Comparison of ENCODE assay signal across 21 cellular contexts in the genomic region with DNA sequence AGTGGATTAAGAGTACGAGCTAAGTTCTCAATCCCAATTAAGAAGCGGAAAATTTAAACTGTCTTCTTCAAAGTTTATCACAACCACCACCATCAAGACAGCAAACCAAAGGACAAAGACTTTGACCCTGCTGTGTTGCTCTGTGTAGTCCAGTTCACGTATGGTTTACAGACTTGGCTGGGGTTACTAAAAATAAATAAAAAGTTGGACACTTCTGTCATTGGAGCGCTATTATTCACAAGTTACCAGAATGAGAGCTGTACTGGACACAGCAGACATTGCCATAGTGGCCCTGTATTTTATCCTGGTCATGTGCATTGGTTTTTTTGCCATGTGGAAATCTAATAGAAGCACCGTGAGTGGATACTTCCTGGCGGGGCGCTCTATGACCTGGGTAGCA. TPM values are rescaled to one million over a fixed set of nuclear protein-coding genes. Genes with fewer than 3 reads are reported as not detected.
A peak's percentile ranks its signal among the peaks of the same experiment; 100 is the strongest.
DNase-seq lines count a peak whose midpoint lies in the region; ATAC-seq and TF ChIP-seq lines count a peak whose summit lies in the region.
"Had no signal": no experiment of that assay in that cellular context is flagged by ENCODE, and none has a peak within 500 bp of the region (broad histone marks: within the 10 kb centered on the region; RNA-seq: fewer than 3 reads in every experiment).

No MANE protein-coding gene starts in this region.

- H3K9me3 Mint-ChIP-seq in activated T-cell treated with anti-CD3 and anti-CD28 coated beads, Interleukin-2, amount 50 U/mL, for 24 hours = no peaks in the 10 kb centered on the region
- H3K9me3 Mint-ChIP-seq in activated T-cell treated with anti-CD3 and anti-CD28 coated beads, Interleukin-2, amount 50 U/mL, for 72 hours = no peaks in the 10 kb centered on the region
- no peaks in the 10 kb centered on the region for H3K9me3 Mint-ChIP-seq in WTC11
- H3K9me3 Mint-ChIP-seq: CD14-positive monocyte; CD8-positive, alpha-beta memory T cell; H9 had no signal

- peak overlapping the region; percentile 23 for H3K27ac Mint-ChIP-seq in activated T-cell treated with anti-CD3 and anti-CD28 coated beads, Interleukin-2, amount 50 U/mL, for 24 hours
- H3K27ac Mint-ChIP-seq in activated T-cell treated with anti-CD3 and anti-CD28 coated beads, Interleukin-2, amount 50 U/mL, for 72 hours = no peak overlapping the region
- peak overlapping the region; percentile 47; the same call in 1 of the 2 replicates for H3K27ac Mint-ChIP-seq in WTC11
- H3K27ac Mint-ChIP-seq: H9 had no signal

- no peak overlapping the region for H3K4me3 Mint-ChIP-seq in activated T-cell treated with anti-CD3 and anti-CD28 coated beads, Interleukin-2, amount 50 U/mL, for 24 hours
- H3K4me3 Mint-ChIP-seq in activated T-cell treated with anti-CD3 and anti-CD28 coated beads, Interleukin-2, amount 50 U/mL, for 72 hours = no peak overlapping the region
- no peak overlapping the region for H3K4me3 Mint-ChIP-seq in WTC11
- H3K4me3 Mint-ChIP-seq: CD14-positive monocyte; CD8-positive, alpha-beta memory T cell; H9 had no signal

- H3K36me3 Mint-ChIP-seq in activated T-cell treated with anti-CD3 and anti-CD28 coated beads, Interleukin-2, amount 50 U/mL, for 24 hours (ENCODE audit: low read depth) = peaks cover 88% of the 10 kb centered on the region
- peaks cover 6 to 29% of the 10 kb centered on the region in 2 donors for H3K36me3 Mint-ChIP-seq in activated T-cell treated with anti-CD3 and anti-CD28 coated beads, Interleukin-2, amount 50 U/mL, for 72 hours (ENCODE audit: insufficient read depth in 2 of 2)
- H3K36me3 Mint-ChIP-seq in WTC11 = peaks cover 28% of the 10 kb centered on the region

- CTCF ChIA-PET in WTC11 (lab: Charles Lee) = interaction anchor here (0.7 to 2.0 kb wide), 3 partner anchors 34 to 171 kb away, joined by 3 to 5 read pairs (median 4); no protein-coding TSS in a partner anchor

- H3K27me3 ChIP-seq in cardiac muscle cell (no peaks in the 10 kb centered on the region), right cardiac atrium (ENCODE audit: control insufficient read depth, insufficient read depth) (no peaks in the 10 kb centered on the region), right lobe of liver (no peaks in the 10 kb centered on the region)
- H3K27me3 ChIP-seq: BLaER1 had no signal

- H3K36me3 ChIP-seq in cardiac muscle cell = peaks cover 23% of the 10 kb centered on the region
- H3K36me3 ChIP-seq in right lobe of liver = no peaks in the 10 kb centered on the region

- H3K4me3 ChIP-seq in cardiac muscle cell (no peak overlapping the region), right cardiac atrium (ENCODE audit: low read length) (no peak overlapping the region), right lobe of liver (no peak overlapping the region)
- H3K4me3 ChIP-seq: A549, BLaER1, GM12878 had no signal

- WGBS in right cardiac atrium = 85% methylated on average over 7 of the region's 7 CpGs
- 32% methylated on average over 5 of the region's 7 CpGs for WGBS in right lobe of liver (ENCODE audit: insufficient coverage, low coverage, low lambda C conversion rate, missing lambda C conversion rate)

- peaks cover 84% of the 10 kb centered on the region for H3K4me1 Mint-ChIP-seq in activated T-cell treated with anti-CD3 and anti-CD28 coated beads, Interleukin-2, amount 50 U/mL, for 24 hours (ENCODE audit: low read depth)
- H3K4me1 Mint-ChIP-seq in activated T-cell treated with anti-CD3 and anti-CD28 coated beads, Interleukin-2, amount 50 U/mL, for 72 hours (ENCODE audit: low read depth) = peaks cover 71% of the 10 kb centered on the region
- H3K4me1 Mint-ChIP-seq in WTC11 = peaks cover 52% of the 10 kb centered on the region

- no peak for TF ChIP-seq POLR2A in right lobe of liver (IDR thresholded peaks at IDR 0.05)

- no peaks in the 10 kb centered on the region for H3K27me3 Mint-ChIP-seq in activated T-cell treated with anti-CD3 and anti-CD28 coated beads, Interleukin-2, amount 50 U/mL, for 24 hours
- no peaks in the 10 kb centered on the region for H3K27me3 Mint-ChIP-seq in activated T-cell treated with anti-CD3 and anti-CD28 coated beads, Interleukin-2, amount 50 U/mL, for 72 hours (ENCODE audit: low read depth)
- no peaks in the 10 kb centered on the region for H3K27me3 Mint-ChIP-seq in WTC11 (ENCODE audit: low read depth)
- H3K27me3 Mint-ChIP-seq: CD8-positive, alpha-beta memory T cell had no signal

- intact Hi-C loops in right cardiac atrium (cut with DNase I) (no loop called here), right lobe of liver (cut with DNase I) (no loop called here)

- peaks cover 25% of the 10 kb centered on the region for H3K4me1 ChIP-seq in cardiac muscle cell (ENCODE audit: low read depth)
- no peaks in the 10 kb centered on the region for H3K4me1 ChIP-seq in right cardiac atrium (ENCODE audit: control insufficient read depth, insufficient read depth, low read length)
- peaks cover 0 to 8% (median 2%) of the 10 kb centered on the region in 4 donors for H3K4me1 ChIP-seq in right lobe of liver
- H3K4me1 ChIP-seq: A549, BLaER1 had no signal

- POLR2A ChIA-PET in WTC11 (lab: Charles Lee) = no interaction called here

- no peak for DNase-seq in activated T-cell treated with anti-CD3 and anti-CD28 coated beads, Interleukin-2, amount 50 U/mL, for 24 hours
- no peak for DNase-seq in activated T-cell treated with anti-CD3 and anti-CD28 coated beads, Interleukin-2, amount 50 U/mL, for 72 hours
- DNase-seq in cardiac muscle cell (ENCODE audit: low read depth in 1 of 2, low spot score in 1 of 2) (no peak), right cardiac atrium (no peak), WTC11 (ENCODE audit: low spot score) (no peak), right lobe of liver (no peak), islet precursor cell (no peak)
- DNase-seq: CD8-positive, alpha-beta memory T cell; COR-L47; DMS 273 treated with DMSO at 0.1 percent for 48 hours; DMS53; DND-41; EL; H9; IMR-90 had no signal

- H3K9me3 ChIP-seq in cardiac muscle cell (ENCODE audit: low read depth) (no peaks in the 10 kb centered on the region), right cardiac atrium (ENCODE audit: control insufficient read depth, low read length) (no peaks in the 10 kb centered on the region), right lobe of liver (no peaks in the 10 kb centered on the region)
- H3K9me3 ChIP-seq: A549 had no signal

- ATAC-seq in activated T-cell treated with anti-CD3 and anti-CD28 coated beads, Interleukin-2, amount 50 U/mL, for 72 hours (replicated peaks in 1 of 2) = no peak
- ATAC-seq in right cardiac atrium (no peak), WTC11 (no peak), right lobe of liver (peak; percentile 93 to 95 (median 94)), HG03139 (IDR thresholded peaks at IDR 0.05; ENCODE audit: unreplicated experiment) (no peak)
- ATAC-seq: A549, GM12878 had no signal

- TF ChIP-seq CTCF in cardiac muscle cell (IDR thresholded peaks at IDR 0.05; ENCODE audit: low read depth, low read length) (no peak), WTC11 (IDR thresholded peaks at IDR 0.05) (no peak), right lobe of liver (IDR thresholded peaks at IDR 0.05) (no peak)

- H3K27ac ChIP-seq in cardiac muscle cell (peak overlapping the region; percentile 5), right cardiac atrium (ENCODE audit: low read length) (no peak overlapping the region), right lobe of liver (peak overlapping the region in 2 of 3 donors; percentile 18 to 57)
- H3K27ac ChIP-seq: 22Rv1, A549, BLaER1 had no signal

TF ChIP-seq in WTC11, 78 proteins besides CTCF, POLR2A, EP300 and RAD21 (continues in another document):
- TF ChIP-seq, protein P1, sequence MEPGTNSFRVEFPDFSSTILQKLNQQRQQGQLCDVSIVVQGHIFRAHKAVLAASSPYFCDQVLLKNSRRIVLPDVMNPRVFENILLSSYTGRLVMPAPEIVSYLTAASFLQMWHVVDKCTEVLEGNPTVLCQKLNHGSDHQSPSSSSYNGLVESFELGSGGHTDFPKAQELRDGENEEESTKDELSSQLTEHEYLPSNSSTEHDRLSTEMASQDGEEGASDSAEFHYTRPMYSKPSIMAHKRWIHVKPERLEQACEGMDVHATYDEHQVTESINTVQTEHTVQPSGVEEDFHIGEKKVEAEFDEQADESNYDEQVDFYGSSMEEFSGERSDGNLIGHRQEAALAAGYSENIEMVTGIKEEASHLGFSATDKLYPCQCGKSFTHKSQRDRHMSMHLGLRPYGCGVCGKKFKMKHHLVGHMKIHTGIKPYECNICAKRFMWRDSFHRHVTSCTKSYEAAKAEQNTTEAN (CRISPR knock-in tag; IDR thresholded peaks at IDR 0.05) = no peak
- TF ChIP-seq, protein P2, sequence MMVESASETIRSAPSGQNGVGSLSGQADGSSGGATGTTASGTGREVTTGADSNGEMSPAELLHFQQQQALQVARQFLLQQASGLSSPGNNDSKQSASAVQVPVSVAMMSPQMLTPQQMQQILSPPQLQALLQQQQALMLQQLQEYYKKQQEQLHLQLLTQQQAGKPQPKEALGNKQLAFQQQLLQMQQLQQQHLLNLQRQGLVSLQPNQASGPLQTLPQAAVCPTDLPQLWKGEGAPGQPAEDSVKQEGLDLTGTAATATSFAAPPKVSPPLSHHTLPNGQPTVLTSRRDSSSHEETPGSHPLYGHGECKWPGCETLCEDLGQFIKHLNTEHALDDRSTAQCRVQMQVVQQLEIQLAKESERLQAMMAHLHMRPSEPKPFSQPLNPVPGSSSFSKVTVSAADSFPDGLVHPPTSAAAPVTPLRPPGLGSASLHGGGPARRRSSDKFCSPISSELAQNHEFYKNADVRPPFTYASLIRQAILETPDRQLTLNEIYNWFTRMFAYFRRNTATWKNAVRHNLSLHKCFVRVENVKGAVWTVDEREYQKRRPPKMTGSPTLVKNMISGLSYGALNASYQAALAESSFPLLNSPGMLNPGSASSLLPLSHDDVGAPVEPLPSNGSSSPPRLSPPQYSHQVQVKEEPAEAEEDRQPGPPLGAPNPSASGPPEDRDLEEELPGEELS (CRISPR knock-in tag; IDR thresholded peaks at IDR 0.05) = no peak
- TF ChIP-seq EMX1 (CRISPR knock-in tag; IDR thresholded peaks at IDR 0.05) = no peak
- no peak for TF ChIP-seq ETV6 (CRISPR knock-in tag; IDR thresholded peaks at IDR 0.05)
- TF ChIP-seq ESRRA (CRISPR knock-in tag; IDR thresholded peaks at IDR 0.05; ENCODE audit: borderline replicate concordance) = no peak
- no peak for TF ChIP-seq TEAD4 (CRISPR knock-in tag; IDR thresholded peaks at IDR 0.05)

RNA-seq across cellular contexts. Expression of a gene that starts 21.6 kb away (rescaled TPM):
- total RNA-seq in activated T-cell treated with anti-CD3 and anti-CD28 coated beads, Interleukin-2, amount 50 U/mL, for 72 hours = 100 to 1,000 TPM; 154 to 193 TPM
- total RNA-seq in cardiac muscle cell = 83.7 and 83.8 TPM in 2 replicates
- polyA plus RNA-seq in cardiac muscle cell = 314 and 335 TPM in 2 replicates
- 10 to 100 TPM; 67.6 to 78.1 (median 73.1) TPM for total RNA-seq in right cardiac atrium
- polyA plus RNA-seq in right cardiac atrium = 95.3 TPM
- 109 to 133 TPM (median 111 TPM) in 3 replicates for total RNA-seq in WTC11 (2021)
- 10 to 100 TPM; 16.0 to 30.0 (median 24.5) TPM for total RNA-seq in right lobe of liver

RNA-seq across cellular contexts. Expression of a gene that starts 21.6 kb away (rescaled TPM):
- total RNA-seq in activated T-cell treated with anti-CD3 and anti-CD28 coated beads, Interleukin-2, amount 50 U/mL, for 72 hours = 10 to 100 TPM; 37.6 to 39.8 TPM
- total RNA-seq in cardiac muscle cell = 11.5 and 17.0 TPM in 2 replicates
- 3.0 and 4.1 TPM in 2 replicates for polyA plus RNA-seq in cardiac muscle cell
- 10 to 100 TPM in 1 of 4 donors, 1 to 10 TPM in 3; 4.1 to 11.7 (median 6.7) TPM for total RNA-seq in right cardiac atrium
- 2.2 TPM for polyA plus RNA-seq in right cardiac atrium
- total RNA-seq in WTC11 (2021) = 14.8 to 18.0 TPM (median 17.8 TPM) in 3 replicates
- total RNA-seq in right lobe of liver = 10 to 100 TPM in 3 of 6 experiments, 1 to 10 TPM in 3; 8.0 to 12.7 (median 10.1) TPM

Comparison
In these comparisons a context has a peak if more than half of its experiments do, and no peak if none do; other contexts are left out.
1. ATAC-seq: peak in right lobe of liver (4 of 4); none in activated T-cell treated with anti-CD3 and anti-CD28 coated beads, Interleukin-2, amount 50 U/mL, for 72 hours (0 of 2), right cardiac atrium (0 of 2), WTC11 (single experiment) and HG03139 (single experiment).